ENCODE assay signal across 14 cellular contexts in the genomic region with DNA sequence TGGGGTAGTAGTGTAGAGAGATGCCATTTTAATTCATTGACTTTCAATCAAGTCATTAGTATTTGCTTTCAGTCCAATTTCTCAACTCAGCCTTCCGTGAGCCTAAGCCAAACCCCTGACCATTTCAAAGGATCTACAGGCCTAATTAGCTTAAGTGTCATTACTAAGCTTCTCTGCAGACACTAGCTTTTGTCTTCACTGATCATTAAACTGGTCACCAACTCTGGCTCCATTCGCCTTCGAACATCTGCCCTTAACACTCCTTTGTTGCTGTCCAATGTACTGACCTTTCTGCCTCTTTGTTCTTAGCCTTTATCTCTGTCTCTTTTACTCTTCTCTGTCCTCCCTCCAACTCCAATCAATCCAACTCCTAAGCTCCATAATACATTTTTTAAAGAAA.
DNase-seq lines count a peak whose midpoint lies in the region; ATAC-seq and TF ChIP-seq lines count a peak whose summit lies in the region.
"Had no signal": no experiment of that assay in that cellular context is flagged by ENCODE, and none has a peak within 500 bp of the region (broad histone marks: within the 10 kb centered on the region; RNA-seq: fewer than 3 reads in every experiment).

No MANE protein-coding gene starts in this region.

- peak; percentile 21 for DNase-seq in EH (ENCODE audit: low read depth)
- DNase-seq in NCI-H146 treated with DMSO at 0.1 percent for 48 hours (lab: John Stamatoyannopoulos, UW; ENCODE audit: unreplicated experiment): peak; percentile 86
- peak; percentile 8 for DNase-seq in astrocyte of the spinal cord (ENCODE audit: low read depth, low spot score)
- DNase-seq in left kidney (ENCODE audit: low read depth, low spot score): peak; percentile 58
- no peak for DNase-seq in SHP77 (lab: John Stamatoyannopoulos, UW)
- DNase-seq: activated CD4-positive, alpha-beta T cell treated with anti-CD3 and anti-CD28 coated beads, Interleukin-2, amount 50 U/mL, for 1 hour; C1 segment of cervical spinal cord; left colon; naive thymus-derived CD4-positive, alpha-beta T cell; stomach had no signal

- no peak overlapping the region for H3K4me3 ChIP-seq in astrocyte of the spinal cord (ENCODE audit: low read depth, low read length)
- H3K4me3 ChIP-seq: right atrium auricular region, stomach had no signal

- ATAC-seq in GM21619 (IDR thresholded peaks at IDR 0.05; ENCODE audit: unreplicated experiment): no peak
- no peak for ATAC-seq in GM18909 (IDR thresholded peaks at IDR 0.05; ENCODE audit: poor library complexity, unreplicated experiment)
- no peak for ATAC-seq in GM18498 (IDR thresholded peaks at IDR 0.05; ENCODE audit: unreplicated experiment)
- ATAC-seq: left colon; naive thymus-derived CD4-positive, alpha-beta T cell had no signal

- no peak for TF ChIP-seq CTCF in astrocyte of the spinal cord (IDR thresholded peaks at IDR 0.05; ENCODE audit: low read depth, low read length)

- in situ Hi-C loops in astrocyte of the spinal cord (cut with HindIII; ENCODE audit: low sequenced_read_pairs): no loop called here

Comparison
In these comparisons a context has a peak if more than half of its experiments do, and no peak if none do; other contexts are left out.
1. DNase-seq: peak in EH (single experiment), NCI-H146 treated with DMSO at 0.1 percent for 48 hours (single experiment), astrocyte of the spinal cord (single experiment) and left kidney (single experiment); none in SHP77 (0 of 2).